Comparison of ENCODE assay signal across 8 cellular contexts in genomic region chr17:2025220-2025621, GRCh38. TPM values are rescaled to one million over a fixed set of nuclear protein-coding genes. Genes with fewer than 3 reads are reported as not detected.
A peak's percentile ranks its signal among the peaks of the same experiment; 100 is the strongest.
DNase-seq lines count a peak whose midpoint lies in the region; ATAC-seq and TF ChIP-seq lines count a peak whose summit lies in the region.

Gene RTN4RL1, minus strand, starts transcription at chr17:2025334. Its CDS starts 469 bp downstream, at chr17:2024865.

- H3K9ac ChIP-seq in BLaER1 treated with 17β-estradiol and CSF1 and Interleukin-3, amounts not matched to agents 10 nM and 100 nM = peak within 1 kb of the TSS; percentile 56 to 85 (median 73); a peak in 21 of 22 replicates

- H3K27me3 Mint-ChIP-seq in T-helper 17 cell = peaks cover 14% of the 10 kb centered on the region

- H4K20me1 ChIP-seq in BLaER1 treated with 17β-estradiol and CSF1 and Interleukin-3, amounts not matched to agents 10 nM and 100 nM = peaks cover 0 to 23% (median 3%) of the 10 kb centered on the region in 11 experiments; a peak in 6 of 22 replicates

- peaks cover 43 to 87% (median 76%) of the 10 kb centered on the region in 10 experiments for H3K4me1 ChIP-seq in BLaER1 treated with 17β-estradiol and CSF1 and Interleukin-3, amounts not matched to agents 10 nM and 100 nM
- peaks cover 0 to 20% of the 10 kb centered on the region in 2 donors for H3K4me1 ChIP-seq in ascending aorta

- peak; percentile 65 to 74 (median 69) for DNase-seq in T-helper 17 cell
- peak in 1 of 2 donors; percentile 78 for DNase-seq in ascending aorta (ENCODE audit: low spot score in 2 of 2)
- DNase-seq in hippocampal formation (lab: John Stamatoyannopoulos, UW) = peak; percentile 37 to 39
- no peak for DNase-seq in skeletal muscle cell (ENCODE audit: low read depth)
- DNase-seq in GM19240 (ENCODE audit: insufficient read length, low spot score) = no peak
- DNase-seq in GOT3 (lab: John Stamatoyannopoulos, UW) = no peak

- peak within 1 kb of the TSS; percentile 99 to 100 (median 100) for H3K4me2 ChIP-seq in BLaER1 treated with 17β-estradiol and CSF1 and Interleukin-3, amounts not matched to agents 10 nM and 100 nM

- no peaks in the 10 kb centered on the region for H3K9me3 ChIP-seq in BLaER1 treated with 17β-estradiol and CSF1 and Interleukin-3, amounts not matched to agents 10 nM and 100 nM (replicated peaks in 1 of 11)
- H3K9me3 ChIP-seq in T-helper 17 cell (ENCODE audit: control insufficient read depth, low read length, poor library complexity, severe bottlenecking) (no peaks in the 10 kb centered on the region), ascending aorta (no peaks in the 10 kb centered on the region)

- no peaks in the 10 kb centered on the region for H3K36me3 Mint-ChIP-seq in T-helper 17 cell (ENCODE audit: low read depth)

- intact Hi-C loops in ascending aorta (cut with DNase I) = loop anchor here (5.0 kb wide), 1 partner anchor 38 kb away; no protein-coding TSS in a partner anchor

- TF ChIP-seq EP300 in Ishikawa (IDR thresholded peaks at IDR 0.05; ENCODE audit: borderline replicate concordance) = no peak

- H3K4me3 ChIP-seq in BLaER1 treated with 17β-estradiol and CSF1 and Interleukin-3, amounts not matched to agents 10 nM and 100 nM = peak within 1 kb of the TSS; percentile 57 to 87 (median 73)
- H3K4me3 ChIP-seq in ascending aorta (peak within 1 kb of the TSS; percentile 64 to 69), skeletal muscle cell (ENCODE audit: low read depth, low read length) (peak within 1 kb of the TSS; percentile 47)

- H3K27me3 ChIP-seq in BLaER1 treated with 17β-estradiol and CSF1 and Interleukin-3, amounts not matched to agents 10 nM and 100 nM = peaks cover 21 to 64% (median 45%) of the 10 kb centered on the region in 11 experiments
- no peaks in the 10 kb centered on the region for H3K27me3 ChIP-seq in ascending aorta

- H3K4me1 Mint-ChIP-seq in T-helper 17 cell = peaks cover 14% of the 10 kb centered on the region

- H3K27ac ChIP-seq in BLaER1 treated with 17β-estradiol and CSF1 and Interleukin-3, amounts not matched to agents 10 nM and 100 nM = peak within 1 kb of the TSS in 9 of 11 experiments; percentile 62 to 83 (median 73); a peak in 18 of 22 replicates
- H3K27ac ChIP-seq in ascending aorta = no peak within 1 kb of the TSS

- peak; percentile 62 for ATAC-seq in T-helper 17 cell

- no peak for TF ChIP-seq CTCF in ascending aorta (IDR thresholded peaks at IDR 0.05)

- H3K4me3 Mint-ChIP-seq in T-helper 17 cell = peak within 1 kb of the TSS; percentile 87

- H3K27ac Mint-ChIP-seq in T-helper 17 cell = peak within 1 kb of the TSS; percentile 14

- TF ChIP-seq RAD21 in Ishikawa (IDR thresholded peaks at IDR 0.05; ENCODE audit: low read depth) = no peak

- H3K36me3 ChIP-seq in BLaER1 treated with 17β-estradiol and CSF1 and Interleukin-3, amounts not matched to agents 10 nM and 100 nM = no peaks in the 10 kb centered on the region
- no peaks in the 10 kb centered on the region for H3K36me3 ChIP-seq in ascending aorta

TF ChIP-seq in Ishikawa, 13 proteins besides CTCF, POLR2A, EP300 and RAD21:
- TF ChIP-seq EGR1 (IDR thresholded peaks at IDR 0.05) (peak; percentile 74), TCF12 (IDR thresholded peaks at IDR 0.05; ENCODE audit: low read depth) (no peak), MAX (IDR thresholded peaks at IDR 0.05) (no peak), TEAD4 (IDR thresholded peaks at IDR 0.05) (no peak), CREB1 (IDR thresholded peaks at IDR 0.05; ENCODE audit: low read depth) (no peak), TAF1 (IDR thresholded peaks at IDR 0.05; ENCODE audit: low read depth) (no peak), ZBTB7A (IDR thresholded peaks at IDR 0.05; ENCODE audit: low read depth) (peak; percentile 58; the same call in 1 of the 2 replicates), NFIC (IDR thresholded peaks at IDR 0.05) (no peak), YY1 (IDR thresholded peaks at IDR 0.05; ENCODE audit: low read depth) (no peak), FOXM1 (IDR thresholded peaks at IDR 0.05; ENCODE audit: borderline replicate concordance, low read depth) (no peak), CEBPB (IDR thresholded peaks at IDR 0.05) (no peak)
- TF ChIP-seq, protein P1, sequence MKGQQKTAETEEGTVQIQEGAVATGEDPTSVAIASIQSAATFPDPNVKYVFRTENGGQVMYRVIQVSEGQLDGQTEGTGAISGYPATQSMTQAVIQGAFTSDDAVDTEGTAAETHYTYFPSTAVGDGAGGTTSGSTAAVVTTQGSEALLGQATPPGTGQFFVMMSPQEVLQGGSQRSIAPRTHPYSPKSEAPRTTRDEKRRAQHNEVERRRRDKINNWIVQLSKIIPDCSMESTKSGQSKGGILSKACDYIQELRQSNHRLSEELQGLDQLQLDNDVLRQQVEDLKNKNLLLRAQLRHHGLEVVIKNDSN (IDR thresholded peaks at IDR 0.05) = no peak
- TF ChIP-seq, protein P2, sequence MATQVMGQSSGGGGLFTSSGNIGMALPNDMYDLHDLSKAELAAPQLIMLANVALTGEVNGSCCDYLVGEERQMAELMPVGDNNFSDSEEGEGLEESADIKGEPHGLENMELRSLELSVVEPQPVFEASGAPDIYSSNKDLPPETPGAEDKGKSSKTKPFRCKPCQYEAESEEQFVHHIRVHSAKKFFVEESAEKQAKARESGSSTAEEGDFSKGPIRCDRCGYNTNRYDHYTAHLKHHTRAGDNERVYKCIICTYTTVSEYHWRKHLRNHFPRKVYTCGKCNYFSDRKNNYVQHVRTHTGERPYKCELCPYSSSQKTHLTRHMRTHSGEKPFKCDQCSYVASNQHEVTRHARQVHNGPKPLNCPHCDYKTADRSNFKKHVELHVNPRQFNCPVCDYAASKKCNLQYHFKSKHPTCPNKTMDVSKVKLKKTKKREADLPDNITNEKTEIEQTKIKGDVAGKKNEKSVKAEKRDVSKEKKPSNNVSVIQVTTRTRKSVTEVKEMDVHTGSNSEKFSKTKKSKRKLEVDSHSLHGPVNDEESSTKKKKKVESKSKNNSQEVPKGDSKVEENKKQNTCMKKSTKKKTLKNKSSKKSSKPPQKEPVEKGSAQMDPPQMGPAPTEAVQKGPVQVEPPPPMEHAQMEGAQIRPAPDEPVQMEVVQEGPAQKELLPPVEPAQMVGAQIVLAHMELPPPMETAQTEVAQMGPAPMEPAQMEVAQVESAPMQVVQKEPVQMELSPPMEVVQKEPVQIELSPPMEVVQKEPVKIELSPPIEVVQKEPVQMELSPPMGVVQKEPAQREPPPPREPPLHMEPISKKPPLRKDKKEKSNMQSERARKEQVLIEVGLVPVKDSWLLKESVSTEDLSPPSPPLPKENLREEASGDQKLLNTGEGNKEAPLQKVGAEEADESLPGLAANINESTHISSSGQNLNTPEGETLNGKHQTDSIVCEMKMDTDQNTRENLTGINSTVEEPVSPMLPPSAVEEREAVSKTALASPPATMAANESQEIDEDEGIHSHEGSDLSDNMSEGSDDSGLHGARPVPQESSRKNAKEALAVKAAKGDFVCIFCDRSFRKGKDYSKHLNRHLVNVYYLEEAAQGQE (IDR thresholded peaks at IDR 0.05; ENCODE audit: low read depth) = no peak
TF ChIP-seq in Ishikawa: peak in this region for 2.

RNA-seq across cellular contexts. Expression of gene RTN4RL1, which starts in this region (rescaled TPM):
- total RNA-seq in T-helper 17 cell = under 1 TPM; 0.21 to 0.90 TPM
- total RNA-seq in ascending aorta = 11.5 TPM

Comparison
In these comparisons a context has a peak if more than half of its experiments do, and no peak if none do; other contexts are left out.
1. Peak in DNase-seq and ATAC-seq in T-helper 17 cell; RNA of the gene not detected or under 1 TPM.
2. H3K27ac ChIP-seq: peak in BLaER1 treated with 17β-estradiol and CSF1 and Interleukin-3, amounts not matched to agents 10 nM and 100 nM (9 of 11); none in ascending aorta (0 of 2).
3. DNase-seq: peak in hippocampal formation (2 of 2); none in skeletal muscle cell (single experiment), GM19240 (single experiment) and GOT3 (single experiment).
4. Peak in every context shown above with its lines, with median percentiles within 50 percentile points of each other: H3K4me3 ChIP-seq.